30 cellular contexts compared by ENCODE assay signal in genomic region chr2:116696903-116697302, GRCh38.
"Had no signal": no experiment of that assay in that cellular context is flagged by ENCODE, and none has a peak within 500 bp of the region (broad histone marks: within the 10 kb centered on the region; RNA-seq: fewer than 3 reads in every experiment).

No MANE protein-coding gene starts in this region.

- H3K4me1 ChIP-seq: parathyroid adenoma, psoas muscle, spleen, suprapubic skin, testis, tibial artery, transverse colon, upper lobe of right lung, uterus had no signal

- H3K9me3 ChIP-seq: neutrophil, ovary, psoas muscle, spleen, testis, tibial artery, transverse colon, upper lobe of right lung, uterus had no signal

- DNase-seq: naive B cell; naive thymus-derived CD8-positive, alpha-beta T cell; nephron progenitor cell; nucleus accumbens; ovary; posterior cingulate gyrus; psoas muscle; right cardiac atrium; spleen; stimulated activated CD4-positive, alpha-beta T cell treated with anti-CD3 and anti-CD28 coated beads, Interleukin-12 subunit alpha, Interleukin-12 subunit beta, amount 100 ng/mL, for 4 hours; stimulated activated CD4-positive, alpha-beta T cell treated with anti-CD3 and anti-CD28 coated beads, Interleukin-1b, Interleukin-23, amount 100 ng/mL, for 48 hours; stimulated activated CD4-positive, alpha-beta T cell treated with anti-CD3 and anti-CD28 coated beads, Interleukin-4, amount 100 ng/mL, for 1 hour; stimulated activated CD4-positive, alpha-beta T cell treated with anti-CD3 and anti-CD28 coated beads, Interleukin-4, amount 100 ng/mL, for 4 hours; stimulated activated naive B cell treated with anti-CD40 and anti-IgM and Interleukin-4, amounts not matched to agents 10 μg/mL and 1 μg/mL and 100 μg/mL, for 72 hours; stimulated activated naive CD8-positive, alpha-beta T cell treated with anti-CD3 and anti-CD28 coated beads, Interleukin-15, amount 100 ng/mL, for 72 hours; stimulated activated naive CD8-positive, alpha-beta T cell treated with anti-CD3 and anti-CD28 coated beads, Interleukin-15, Interleukin-2, amounts not matched to agents 100 U/mL and 50 U/mL, for 24 hours; substantia nigra; testis; tibial artery; transverse colon; upper lobe of right lung; uterus had no signal

- H3K27me3 ChIP-seq: neutrophil, ovary, spleen, suprapubic skin, testis, tibial artery, transverse colon, upper lobe of right lung, uterus had no signal

- H3K27ac ChIP-seq: neutrophil, ovary, parathyroid adenoma, psoas muscle, skin epidermis, spleen, suprapubic skin, testis, tibial artery, transverse colon, upper lobe of right lung, uterus had no signal

- H3K9ac ChIP-seq: parathyroid adenoma had no signal

- H3K79me2 ChIP-seq: parathyroid adenoma had no signal

- H3K4me3 ChIP-seq: ovary, psoas muscle, skin epidermis, smooth muscle cell, spleen, suprapubic skin, testis, tibial artery, transverse colon, upper lobe of right lung, uterus had no signal

- ATAC-seq: naive thymus-derived CD8-positive, alpha-beta T cell; natural killer cell treated with Interleukin-12 subunit alpha and Interleukin-12 subunit beta and Interleukin-15 and Interleukin-18, amount 100 ng/mL, for 72 hours; psoas muscle; right cardiac atrium; sciatic nerve; stimulated activated effector memory CD8-positive, alpha-beta T cell treated with anti-CD3 and anti-CD28 coated beads, Interleukin-12 subunit alpha, Interleukin-12 subunit beta, amount 100 ng/mL, for 72 hours; stimulated activated naive B cell treated with anti-CD40 and anti-IgM and Interleukin-4, amounts not matched to agents 10 μg/mL and 1 μg/mL and 100 μg/mL, for 72 hours; stimulated activated naive CD8-positive, alpha-beta T cell treated with anti-CD3 and anti-CD28 coated beads, Interleukin-15, amount 100 ng/mL, for 72 hours; stimulated activated naive CD8-positive, alpha-beta T cell treated with anti-CD3 and anti-CD28 coated beads, Interleukin-15, Interleukin-2, amounts not matched to agents 100 U/mL and 50 U/mL, for 24 hours; upper lobe of right lung had no signal

- H3K4me2 ChIP-seq: smooth muscle cell had no signal

- H2AFZ ChIP-seq: parathyroid adenoma had no signal

- H3K36me3 ChIP-seq: neutrophil, ovary, spleen, suprapubic skin, tibial artery, transverse colon, upper lobe of right lung, uterus had no signal
